In the genomic region with DNA sequence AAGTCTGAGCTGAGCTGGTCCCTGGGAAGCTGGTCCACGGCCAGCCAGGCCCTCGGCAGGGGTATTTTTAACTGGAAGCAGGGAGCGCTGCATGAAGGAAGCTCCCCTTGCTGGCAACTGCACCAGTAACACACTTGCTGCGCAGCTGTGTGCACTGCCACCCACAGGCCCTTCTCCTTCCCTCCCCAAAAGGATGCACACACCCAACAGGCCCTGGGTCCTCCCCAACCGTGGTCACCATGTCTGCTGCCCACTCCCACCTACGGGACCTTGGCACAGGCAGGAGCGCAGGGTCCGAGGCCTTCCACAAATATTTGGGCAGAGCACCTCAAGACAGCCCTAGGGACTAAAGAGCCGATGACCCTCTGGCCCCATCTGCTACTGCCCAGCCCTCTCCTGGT, we compare ENCODE assay signal across 19 cellular contexts.
"Had no signal": no experiment of that assay in that cellular context is flagged by ENCODE, and none has a peak within 500 bp of the region (broad histone marks: within the 10 kb centered on the region; RNA-seq: fewer than 3 reads in every experiment).

No MANE protein-coding gene starts in this region.

- H3K4me3 Mint-ChIP-seq: activated CD4-positive, alpha-beta T cell treated with anti-CD3 and anti-CD28 coated beads for 36 hours; activated T-cell treated with anti-CD3 and anti-CD28 coated beads, Interleukin-2, amount 50 U/mL, for 72 hours; memory B cell; naive thymus-derived CD8-positive, alpha-beta T cell; T-helper 2 cell treated with Interferon-gamma antibody and Interleukin-4, amounts not matched to agents 5 μg/mL and 100 μg/mL, for 36 hours had no signal

- H3K4me3 ChIP-seq: hepatocyte, prostate gland, tibial nerve had no signal

- H3K9me3 ChIP-seq: prostate gland, tibial nerve had no signal

- H3K4me1 ChIP-seq: prostate gland had no signal

- H3K36me3 Mint-ChIP-seq: activated naive CD4-positive, alpha-beta T cell treated with anti-CD3 and anti-CD28 coated beads, Interleukin-2, amount 50 U/mL, for 72 hours; memory B cell; naive thymus-derived CD8-positive, alpha-beta T cell had no signal

- DNase-seq: activated CD4-positive, alpha-beta T cell treated with anti-CD3 and anti-CD28 coated beads for 36 hours; activated CD4-positive, CD25-positive, alpha-beta regulatory T cell; activated naive CD4-positive, alpha-beta T cell; activated T-cell treated with anti-CD3 and anti-CD28 coated beads for 4 hours; activated T-cell treated with anti-CD3 and anti-CD28 coated beads, Interleukin-2, amount 50 U/mL, for 72 hours; effector memory CD4-positive, alpha-beta T cell; midbrain; naive thymus-derived CD8-positive, alpha-beta T cell; retina; stimulated activated CD4-positive, alpha-beta T cell treated with anti-CD3 and anti-CD28 coated beads, Interleukin-15, amount 100 ng/mL, for 24 hours; stimulated activated CD4-positive, alpha-beta T cell treated with anti-CD3 and anti-CD28 coated beads, Interleukin-2, amount 100 ng/mL, for 24 hours; stimulated activated naive CD4-positive, alpha-beta T cell; T-helper 1 cell had no signal

- ATAC-seq: activated CD4-positive, alpha-beta T cell treated with anti-CD3 and anti-CD28 coated beads for 36 hours; activated naive CD4-positive, alpha-beta T cell treated with anti-CD3 and anti-CD28 coated beads, Interleukin-2, amount 50 U/mL, for 72 hours; activated T-cell treated with anti-CD3 and anti-CD28 coated beads, Interleukin-2, amount 50 U/mL, for 72 hours; naive thymus-derived CD8-positive, alpha-beta T cell had no signal

- H3K27me3 ChIP-seq: tibial nerve had no signal

- H2AFZ ChIP-seq: hepatocyte had no signal

- H3K9me3 Mint-ChIP-seq: activated naive CD4-positive, alpha-beta T cell treated with anti-CD3 and anti-CD28 coated beads, Interleukin-2, amount 50 U/mL, for 72 hours; activated T-cell treated with anti-CD3 and anti-CD28 coated beads, Interleukin-2, amount 50 U/mL, for 72 hours; memory B cell; naive thymus-derived CD8-positive, alpha-beta T cell; T-helper 2 cell treated with Interferon-gamma antibody and Interleukin-4, amounts not matched to agents 5 μg/mL and 100 μg/mL, for 36 hours had no signal

- H3K27ac ChIP-seq: hepatocyte, prostate gland, tibial nerve had no signal

- H3K36me3 ChIP-seq: prostate gland, tibial nerve had no signal

- H3K4me1 Mint-ChIP-seq: activated CD4-positive, alpha-beta T cell treated with anti-CD3 and anti-CD28 coated beads for 36 hours; memory B cell; naive thymus-derived CD8-positive, alpha-beta T cell had no signal

- H3K27ac Mint-ChIP-seq: activated CD4-positive, alpha-beta T cell treated with anti-CD3 and anti-CD28 coated beads for 36 hours; activated naive CD4-positive, alpha-beta T cell treated with anti-CD3 and anti-CD28 coated beads, Interleukin-2, amount 50 U/mL, for 72 hours; activated T-cell treated with anti-CD3 and anti-CD28 coated beads, Interleukin-2, amount 50 U/mL, for 72 hours; memory B cell; T-helper 2 cell treated with Interferon-gamma antibody and Interleukin-4, amounts not matched to agents 5 μg/mL and 100 μg/mL, for 36 hours had no signal

- H3K4me2 ChIP-seq: hepatocyte had no signal
